ENCODE assay signal across 8 cellular contexts in the genomic region with DNA sequence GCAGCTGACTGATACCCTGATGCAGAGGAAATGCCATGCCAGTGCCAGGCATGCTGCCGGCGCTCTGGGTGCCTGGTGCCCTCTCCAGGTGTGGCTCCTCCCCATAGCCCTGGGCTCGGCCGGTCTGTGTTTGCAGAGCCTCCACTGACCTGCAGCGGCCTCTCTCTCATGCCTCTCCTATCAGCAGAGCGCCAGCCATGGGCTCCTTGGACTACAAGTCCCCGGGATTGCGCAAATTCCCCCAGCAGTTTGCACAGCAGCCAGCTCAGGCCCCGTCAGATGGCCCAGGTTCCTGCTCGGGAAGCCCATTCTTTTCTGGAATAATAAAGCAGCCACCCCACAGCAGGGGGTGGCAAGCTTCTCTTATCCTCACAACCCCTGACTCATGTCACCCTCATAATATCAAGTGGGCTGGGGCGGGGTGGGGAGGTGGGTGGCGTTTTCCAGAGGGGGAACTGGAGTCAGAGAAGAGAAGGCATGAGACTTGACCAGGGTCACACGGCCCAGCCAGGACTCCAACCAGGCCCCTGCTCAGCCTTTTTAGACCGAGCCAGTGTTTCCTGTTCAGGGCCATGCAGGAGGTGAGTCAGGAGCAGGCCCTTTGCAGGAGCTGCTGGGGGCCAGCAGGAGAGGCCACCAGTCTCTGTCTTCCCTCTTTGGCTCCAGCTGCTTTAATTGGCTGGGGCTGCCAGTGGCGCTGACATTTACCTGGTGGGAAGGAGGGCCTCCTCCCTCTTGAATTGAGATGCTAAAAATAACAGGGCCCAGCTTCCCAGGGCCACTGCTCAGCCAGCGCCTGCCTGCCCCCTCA. TPM values are rescaled to one million over a fixed set of nuclear protein-coding genes. Genes with fewer than 3 reads are reported as not detected.
DNase-seq lines count a peak whose midpoint lies in the region; ATAC-seq, FAIRE-seq and TF ChIP-seq lines count a peak whose summit lies in the region.

No MANE protein-coding gene starts in this region.

- intact Hi-C loops in Panc1 (cut with micrococcal nuclease; ENCODE audit: unreplicated experiment), result no loop called here

- POLR2A ChIA-PET in Panc1 (lab: Charles Lee), result no interaction called here

- in situ Hi-C loops in Panc1 (cut with HindIII; ENCODE audit: low pct_unique_long_range_greater_than_20kb, low sequenced_read_pairs), result no loop called here

- FAIRE-seq in small intestine (lab: Jason Lieb, UNC), result no peak

- BruUV-seq in Panc1 (replicated peaks; lab: Mats Ljungman, UMichigan), result no TSS peak

- DNase-seq in HCEC 1CT (peak; percentile 65), Panc1 (ENCODE audit: low read depth, low spot score) (no peak), glomerular visceral epithelial cell (ENCODE audit: extremely low spot score) (peak; percentile 58), small intestine (peak; percentile 60), NCI-H1436 treated with DMSO at 0.1 percent for 48 hours (lab: John Stamatoyannopoulos, UW) (no peak), SHP77 treated with DMSO at 0.1 percent for 48 hours (lab: John Stamatoyannopoulos, UW) (no peak), midbrain (lab: John Stamatoyannopoulos, UW) (no peak)

- TF ChIP-seq CTCF in Panc1 (IDR thresholded peaks at IDR 0.05), result no peak

- no peaks in the 10 kb centered on the region for H3K27me3 ChIP-seq in Panc1 (ENCODE audit: control insufficient read depth, insufficient read depth, low read length)
- H3K27me3 ChIP-seq in small intestine (ENCODE audit: control insufficient read depth in 2 of 2, insufficient read depth in 2 of 2, low read length in 2 of 2), result no peaks in the 10 kb centered on the region

- ATAC-seq in Panc1, result peak; percentile 78
- ATAC-seq in GM19035 (IDR thresholded peaks at IDR 0.05; ENCODE audit: unreplicated experiment), result no peak

- H3K27ac ChIP-seq in Panc1 (ENCODE audit: low read length) (peak overlapping the region; percentile 57), small intestine (ENCODE audit: low read depth in 1 of 2, low read length in 1 of 2) (no peak overlapping the region)

- H3K4me3 ChIP-seq in Panc1 (ENCODE audit: low read depth in 2 of 2, low read length in 2 of 2) (no peak overlapping the region), small intestine (ENCODE audit: low read depth in 1 of 2, low read length in 2 of 2) (no peak overlapping the region)

- no peaks in the 10 kb centered on the region for H3K9me3 ChIP-seq in Panc1 (ENCODE audit: control insufficient read depth, insufficient read depth, low read depth, low read length)
- H3K9me3 ChIP-seq in small intestine (ENCODE audit: control insufficient read depth, low read depth), result no peaks in the 10 kb centered on the region

- CTCF ChIA-PET in Panc1 (lab: Charles Lee), result interaction anchor here (0.7 to 2.2 kb wide), 2 partner anchors 54 to 68 kb away, joined by 7 to 8 read pairs; no protein-coding TSS in a partner anchor

- H3K36me3 ChIP-seq in Panc1 (ENCODE audit: control insufficient read depth, insufficient read depth, low read length) (no peaks in the 10 kb centered on the region), small intestine (ENCODE audit: control insufficient read depth in 2 of 2, insufficient read depth in 2 of 2, low read length in 2 of 2) (peaks cover 0 to 3% of the 10 kb centered on the region in 2 donors)

- WGBS in small intestine, 3 donors, result 44 to 58% (median 56%) methylated on average over 16 of the region's 16 CpGs

- H3K4me1 ChIP-seq in Panc1 (ENCODE audit: control insufficient read depth, insufficient read depth, low read length) (peaks cover 76% of the 10 kb centered on the region), small intestine (ENCODE audit: control insufficient read depth in 2 of 2, insufficient read depth in 1 of 2, low read depth in 1 of 2, low read length in 1 of 2) (no peaks in the 10 kb centered on the region)

RNA-seq across cellular contexts. Expression of gene ZMIZ1, which starts 58.6 kb away (rescaled TPM):
- 34.2 TPM for total RNA-seq in Panc1 (2021; ENCODE audit: unreplicated experiment)
- 29.1 TPM for polyA plus RNA-seq in Panc1 (2012; ENCODE audit: insufficient read length)
- 10 to 100 TPM; 15.1 to 23.0 (median 16.8) TPM for polyA plus RNA-seq in small intestine

Comparison
In these comparisons a context has a peak if more than half of its experiments do, and no peak if none do; other contexts are left out.
1. DNase-seq: peak in HCEC 1CT (single experiment), glomerular visceral epithelial cell (single experiment) and small intestine (single experiment); none in Panc1 (single experiment), NCI-H1436 treated with DMSO at 0.1 percent for 48 hours (single experiment), SHP77 treated with DMSO at 0.1 percent for 48 hours (single experiment) and midbrain (single experiment).